20 cellular contexts compared by ENCODE assay signal in the genomic region with DNA sequence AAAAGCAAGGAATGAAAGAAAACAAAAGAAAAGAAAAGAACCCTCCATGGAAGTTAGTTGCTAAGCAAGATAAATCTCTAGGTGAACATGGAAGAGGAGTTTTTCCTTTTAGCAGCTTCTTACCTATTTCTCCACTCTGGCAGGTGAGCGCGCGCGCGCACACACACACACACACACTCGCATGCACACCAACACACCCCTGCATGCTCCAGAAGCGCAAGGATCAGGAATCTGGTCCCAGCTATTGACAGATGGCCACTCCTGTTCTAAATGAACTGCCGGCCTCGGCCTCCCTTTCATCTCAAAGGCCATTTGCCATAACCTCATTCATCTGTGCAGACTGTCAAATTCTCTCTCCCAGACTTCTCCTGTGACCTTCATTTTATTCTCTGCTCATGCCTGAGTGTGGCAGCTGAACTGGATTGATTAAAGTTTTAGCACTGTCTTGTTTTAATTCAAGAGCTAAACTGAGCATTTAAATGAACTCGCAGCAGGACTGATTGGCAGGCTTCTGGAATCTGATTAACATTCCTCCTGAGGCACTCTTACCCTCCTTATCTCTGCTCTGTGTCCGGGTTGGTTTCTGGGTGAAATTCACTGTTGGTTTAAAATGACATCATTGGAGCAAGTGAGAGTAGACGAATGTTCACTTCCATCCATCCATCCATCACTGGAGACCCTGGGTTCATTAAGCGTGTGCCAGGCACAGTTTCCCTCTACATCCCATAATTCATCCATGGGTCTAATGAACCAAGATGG. TPM values are rescaled to one million over a fixed set of nuclear protein-coding genes. Genes with fewer than 3 reads are reported as not detected.
DNase-seq lines count a peak whose midpoint lies in the region; ATAC-seq and TF ChIP-seq lines count a peak whose summit lies in the region.
"Had no signal": no experiment of that assay in that cellular context is flagged by ENCODE, and none has a peak within 500 bp of the region (broad histone marks: within the 10 kb centered on the region; RNA-seq: fewer than 3 reads in every experiment).

No MANE protein-coding gene starts in this region.

- H3K9me3 Mint-ChIP-seq in neural progenitor cell = peaks cover 3% of the 10 kb centered on the region
- H3K9me3 Mint-ChIP-seq in activated CD4-positive, alpha-beta T cell treated with anti-CD3 and anti-CD28 coated beads, Interleukin-2, amount 10 ng/mL, durations not matched to agents 24 days and 14 days = no peaks in the 10 kb centered on the region

- H3K4me1 ChIP-seq in BE2C (no peaks in the 10 kb centered on the region), neural progenitor cell (peaks cover 5% of the 10 kb centered on the region), aorta (ENCODE audit: control insufficient read depth in 1 of 2, insufficient read depth in 2 of 2, low read length in 2 of 2) (no peaks in the 10 kb centered on the region)

- H3K36me3 ChIP-seq in BE2C (no peaks in the 10 kb centered on the region), WERI-Rb-1 (no peaks in the 10 kb centered on the region), neural progenitor cell (no peaks in the 10 kb centered on the region), aorta (ENCODE audit: control insufficient read depth in 1 of 2, insufficient read depth in 2 of 2, low read length in 1 of 2) (no peaks in the 10 kb centered on the region)

- H3K79me2 ChIP-seq in neural progenitor cell (ENCODE audit: low read depth) = no peaks in the 10 kb centered on the region

- DNase-seq in BE2C (peak; percentile 12), DMS 273 treated with DMSO at 0.1 percent for 48 hours (lab: John Stamatoyannopoulos, UW) (peak; percentile 22), WERI-Rb-1 (peak; percentile 43), neural progenitor cell (ENCODE audit: low spot score) (peak; percentile 23), aorta (no peak), NCI-H510A (lab: John Stamatoyannopoulos, UW) (no peak)
- no peak for DNase-seq in activated CD4-positive, alpha-beta T cell treated with anti-CD3 and anti-CD28 coated beads, Interleukin-2, amount 10 ng/mL, durations not matched to agents 24 days and 14 days
- DNase-seq: DMS79 treated with DMSO at 0.1 percent for 48 hours, GOT3, HCEC 1CT, NCI-H1092 treated with DMSO at 0.1 percent for 48 hours, NCI-H146, NCI-H2029, NCI-H2227 treated with DMSO at 0.1 percent for 48 hours, NCI-H510A treated with DMSO at 0.1 percent for 48 hours, NCI-H774, PC-3, Right ventricle myocardium superior had no signal

- H3K4me1 Mint-ChIP-seq in neural progenitor cell = peaks cover 9% of the 10 kb centered on the region
- no peaks in the 10 kb centered on the region for H3K4me1 Mint-ChIP-seq in activated CD4-positive, alpha-beta T cell treated with anti-CD3 and anti-CD28 coated beads, Interleukin-2, amount 10 ng/mL, durations not matched to agents 24 days and 14 days

- H3K27me3 ChIP-seq in BE2C = no peaks in the 10 kb centered on the region
- no peaks in the 10 kb centered on the region for H3K27me3 ChIP-seq in WERI-Rb-1 (ENCODE audit: insufficient read depth, low read depth, severe bottlenecking)
- H3K27me3 ChIP-seq in neural progenitor cell = no peaks in the 10 kb centered on the region
- H3K27me3 ChIP-seq in aorta (ENCODE audit: control insufficient read depth in 1 of 2, insufficient read depth in 2 of 2, low read length in 1 of 2) = no peaks in the 10 kb centered on the region

- H3K4me3 ChIP-seq in BE2C (ENCODE audit: low read depth, low read length) (no peak overlapping the region), WERI-Rb-1 (ENCODE audit: low read depth, low read length) (no peak overlapping the region), neural progenitor cell (no peak overlapping the region), aorta (ENCODE audit: low read length in 2 of 2) (no peak overlapping the region)

- peaks cover 4% of the 10 kb centered on the region for H3F3A ChIP-seq in neural progenitor cell (ENCODE audit: low read depth)

- no peak for ATAC-seq in aorta (ENCODE audit: low FRiP score)
- ATAC-seq: PC-3 had no signal

- TF ChIP-seq CTCF in BE2C (IDR thresholded peaks at IDR 0.05; ENCODE audit: low read depth, low read length) = no peak
- TF ChIP-seq CTCF in WERI-Rb-1 (IDR thresholded peaks at IDR 0.05; ENCODE audit: low read depth, low read length) = no peak
- TF ChIP-seq CTCF in neural progenitor cell (IDR thresholded peaks at IDR 0.05) = no peak

- no peak overlapping the region for H3K9ac ChIP-seq in neural progenitor cell
- H3K9ac ChIP-seq: KMS-11 had no signal

- H3K36me3 Mint-ChIP-seq in neural progenitor cell = no peaks in the 10 kb centered on the region
- H3K36me3 Mint-ChIP-seq in activated CD4-positive, alpha-beta T cell treated with anti-CD3 and anti-CD28 coated beads, Interleukin-2, amount 10 ng/mL, durations not matched to agents 24 days and 14 days (ENCODE audit: low read depth) = no peaks in the 10 kb centered on the region

- WGBS in aorta, 2 donors = 58 to 59% methylated on average over 13 of the region's 13 CpGs

- H4K20me1 ChIP-seq in neural progenitor cell (ENCODE audit: low read depth) = no peaks in the 10 kb centered on the region

- peak overlapping the region; percentile 15 for H3K4me2 ChIP-seq in neural progenitor cell
- H3K4me2 ChIP-seq: KMS-11 had no signal

- H3K27ac ChIP-seq in WERI-Rb-1 (no peak overlapping the region), neural progenitor cell (no peak overlapping the region), aorta (ENCODE audit: low read depth in 1 of 2, low read length in 2 of 2) (no peak overlapping the region)
- H3K27ac ChIP-seq: KMS-11 had no signal

- intact Hi-C loops in aorta (cut with DNase I) = no loop called here
- intact Hi-C loops in activated CD4-positive, alpha-beta T cell treated with anti-CD3 and anti-CD28 coated beads, Interleukin-2, amount 10 ng/mL, durations not matched to agents 24 days and 14 days (cut with micrococcal nuclease) = no loop called here

- no peak overlapping the region for H3K4me3 Mint-ChIP-seq in neural progenitor cell
- H3K4me3 Mint-ChIP-seq in activated CD4-positive, alpha-beta T cell treated with anti-CD3 and anti-CD28 coated beads, Interleukin-2, amount 10 ng/mL, durations not matched to agents 24 days and 14 days = no peak overlapping the region
- H3K4me3 Mint-ChIP-seq: CD14-positive monocyte had no signal

- H2AFZ ChIP-seq in neural progenitor cell (replicated peaks) = peak overlapping the region; percentile 45

- peaks cover 25% of the 10 kb centered on the region for H3K27me3 Mint-ChIP-seq in neural progenitor cell (ENCODE audit: insufficient read depth, low read depth)
- peaks cover 3% of the 10 kb centered on the region for H3K27me3 Mint-ChIP-seq in activated CD4-positive, alpha-beta T cell treated with anti-CD3 and anti-CD28 coated beads, Interleukin-2, amount 10 ng/mL, durations not matched to agents 24 days and 14 days

- H3K27ac Mint-ChIP-seq in neural progenitor cell = no peak overlapping the region
- H3K27ac Mint-ChIP-seq in activated CD4-positive, alpha-beta T cell treated with anti-CD3 and anti-CD28 coated beads, Interleukin-2, amount 10 ng/mL, durations not matched to agents 24 days and 14 days = no peak overlapping the region
- H3K27ac Mint-ChIP-seq: CD14-positive monocyte had no signal

- no peaks in the 10 kb centered on the region for H3K9me3 ChIP-seq in BE2C
- peaks cover 2% of the 10 kb centered on the region for H3K9me3 ChIP-seq in WERI-Rb-1 (ENCODE audit: severe bottlenecking)
- H3K9me3 ChIP-seq in neural progenitor cell (ENCODE audit: low read depth) = no peaks in the 10 kb centered on the region
- no peaks in the 10 kb centered on the region for H3K9me3 ChIP-seq in aorta (ENCODE audit: control insufficient read depth, low read length)

RNA-seq across cellular contexts. Expression of gene FECH, which starts 58.8 kb away (rescaled TPM):
- polyA plus RNA-seq in BE2C (2012; ENCODE audit: insufficient read depth, insufficient read length, low read depth) = 6.1 TPM
- total RNA-seq in neural progenitor cell (ENCODE audit: low replicate concordance) = 10.9 and 16.4 TPM in 2 replicates
- 10 to 100 TPM; 13.5 to 21.9 TPM for total RNA-seq in aorta
- polyA plus RNA-seq in aorta = 10 to 100 TPM; 11.7 to 13.6 TPM
- 22.4 and 25.1 TPM in 2 replicates for total RNA-seq in activated CD4-positive, alpha-beta T cell treated with anti-CD3 and anti-CD28 coated beads, Interleukin-2, amount 10 ng/mL, durations not matched to agents 24 days and 14 days

Comparison
In these comparisons a context has a peak if more than half of its experiments do, and no peak if none do; other contexts are left out.
1. DNase-seq: peak in BE2C (single experiment), DMS 273 treated with DMSO at 0.1 percent for 48 hours (single experiment), WERI-Rb-1 (single experiment) and neural progenitor cell (single experiment); none in aorta (0 of 2), activated CD4-positive, alpha-beta T cell treated with anti-CD3 and anti-CD28 coated beads, Interleukin-2, amount 10 ng/mL, durations not matched to agents 24 days and 14 days (single experiment) and NCI-H510A (single experiment).